ENCODE assay signal across 8 cellular contexts in the genomic region with DNA sequence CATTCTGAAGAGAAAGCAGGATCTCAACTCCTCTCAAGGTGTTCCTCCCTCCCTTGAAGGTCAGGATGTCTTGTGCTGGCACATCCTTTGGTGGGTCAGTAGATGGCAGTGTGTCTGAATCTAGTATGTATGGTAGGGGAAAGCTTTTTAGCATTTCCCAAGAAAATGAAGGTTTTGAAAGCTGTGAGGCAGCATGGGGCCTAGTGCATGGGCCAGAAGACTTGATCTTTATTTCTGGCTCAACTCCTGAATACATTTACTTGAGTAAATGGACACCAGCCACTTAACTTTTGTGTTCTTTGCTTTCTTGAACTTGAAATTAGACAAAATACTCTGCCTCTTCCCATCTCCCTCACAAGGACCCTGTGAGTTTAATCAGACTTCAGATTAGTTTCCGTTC.
DNase-seq lines count a peak whose midpoint lies in the region; ATAC-seq, FAIRE-seq and TF ChIP-seq lines count a peak whose summit lies in the region.

No MANE protein-coding gene starts in this region.

- no peak overlapping the region for H3K56ac ChIP-seq in H1 (replicated peaks; ENCODE audit: insufficient read length, low read depth, low read length)

- no peak overlapping the region for H3K14ac ChIP-seq in H1 (ENCODE audit: insufficient read length)

- TF ChIP-seq POLR2A in GM12892 (IDR thresholded peaks at IDR 0.05; ENCODE audit: low read depth, low read length) (no peak), H1 (IDR thresholded peaks at IDR 0.05; ENCODE audit: control extremely low read depth in 1 of 2, low read depth in 2 of 2, low read length in 2 of 2) (no peak)

- no peak overlapping the region for H3K18ac ChIP-seq in H1 (ENCODE audit: extremely low read depth, low read length)

- H3K27me3 ChIP-seq in H1 (replicated peaks in 1 of 4; ENCODE audit: control insufficient read depth in 3 of 4, extremely low read depth in 1 of 4, insufficient read depth in 3 of 4, low read length in 3 of 4) (no peaks in the 10 kb centered on the region), subcutaneous abdominal adipose tissue (ENCODE audit: control insufficient read depth in 5 of 5, insufficient read depth in 4 of 5, low read length in 5 of 5) (no peaks in the 10 kb centered on the region)

- H3K36me3 Mint-ChIP-seq in activated CD4-positive, alpha-beta T cell treated with anti-CD3 and anti-CD28 coated beads, Interleukin-2, amount 10 ng/mL, durations not matched to agents 24 days and 14 days (ENCODE audit: low read depth), result peaks cover 2% of the 10 kb centered on the region

- H3K23me2 ChIP-seq in H1 (ENCODE audit: low read depth, low read length), result no peaks in the 10 kb centered on the region

- WGBS in H1 (ENCODE audit: extremely low coverage in 1 of 2, insufficient coverage in 1 of 2, insufficient read length in 1 of 2, insufficient replicate concordance in 2 of 2, low coverage in 1 of 2, low lambda C conversion rate in 2 of 2, missing lambda C conversion rate in 1 of 2), 2 experiments, result 94% methylated on average over 1 of the region's 1 CpG; no CpG with 5 or more reads in 1 of the 2 experiments

- H3K23ac ChIP-seq in H1 (ENCODE audit: insufficient read length), result no peak overlapping the region

- no peak overlapping the region for H3K4me3 Mint-ChIP-seq in activated CD4-positive, alpha-beta T cell treated with anti-CD3 and anti-CD28 coated beads, Interleukin-2, amount 10 ng/mL, durations not matched to agents 24 days and 14 days

- H3K36me3 ChIP-seq in H1 (ENCODE audit: control insufficient read depth in 2 of 4, insufficient read depth in 4 of 4, low read length in 3 of 4) (no peaks in the 10 kb centered on the region), subcutaneous abdominal adipose tissue (ENCODE audit: control insufficient read depth in 5 of 5, insufficient read depth in 5 of 5, low read length in 5 of 5) (no peaks in the 10 kb centered on the region)

- intact Hi-C loops in activated CD4-positive, alpha-beta T cell treated with anti-CD3 and anti-CD28 coated beads, Interleukin-2, amount 10 ng/mL, durations not matched to agents 24 days and 14 days (cut with micrococcal nuclease), result loop anchor here (2.0 kb wide), 2 partner anchors 48 to 392 kb away; no protein-coding TSS in a partner anchor

- TF ChIP-seq CTCF in H1 (IDR thresholded peaks at IDR 0.05; ENCODE audit: control extremely low read depth in 1 of 3, insufficient read depth in 1 of 3, low read depth in 1 of 3, low read length in 3 of 3), result peak; percentile 49 to 87 (median 57)

- no peak overlapping the region for H2AK5ac ChIP-seq in H1 (ENCODE audit: low read depth, low read length)

- TF ChIP-seq RAD21 in H1 (IDR thresholded peaks at IDR 0.05 in 1 of 2, conservative IDR thresholded peaks at IDR 0.05 in 1 of 2; ENCODE audit: low read depth in 2 of 2, low read length in 2 of 2), result peak; percentile 83 to 84

- H2BK120ac ChIP-seq in H1 (replicated peaks; ENCODE audit: low read depth, low read length), result no peak overlapping the region

- H3K4me1 ChIP-seq in H1 (replicated peaks in 1 of 4; ENCODE audit: control insufficient read depth in 3 of 4, insufficient read depth in 4 of 4, low read length in 3 of 4), result no peaks in the 10 kb centered on the region
- H3K4me1 ChIP-seq in subcutaneous abdominal adipose tissue (ENCODE audit: control insufficient read depth in 5 of 5, insufficient read depth in 5 of 5, low read length in 5 of 5), result peaks cover 0 to 15% (median 12%) of the 10 kb centered on the region in 5 donors

- H3K4me1 Mint-ChIP-seq in activated CD4-positive, alpha-beta T cell treated with anti-CD3 and anti-CD28 coated beads, Interleukin-2, amount 10 ng/mL, durations not matched to agents 24 days and 14 days, result peaks cover 13% of the 10 kb centered on the region

- no peak overlapping the region for H4K5ac ChIP-seq in H1 (ENCODE audit: insufficient read length, low read depth, low read length)

- H2BK12ac ChIP-seq in H1 (ENCODE audit: low read depth, low read length), result no peak overlapping the region

- no peak overlapping the region for H4K8ac ChIP-seq in H1 (ENCODE audit: extremely low read depth, insufficient read depth, low read length)

- CTCF ChIA-PET in H1 (lab: Charles Lee; ENCODE audit: partially characterized antibody), result interaction anchor here (0.6 to 1.9 kb wide), 15 partner anchors 8 to 1620 kb away, joined by 3 to 6 read pairs (median 3); no protein-coding TSS in a partner anchor

- H3K9me3 ChIP-seq in H1 (ENCODE audit: insufficient read depth in 2 of 2, low read depth in 1 of 2, low read length in 1 of 2), result no peaks in the 10 kb centered on the region
- peaks cover 0 to 3% (median 0%) of the 10 kb centered on the region in 5 donors for H3K9me3 ChIP-seq in subcutaneous abdominal adipose tissue (ENCODE audit: control insufficient read depth in 5 of 5, low read length in 5 of 5)

- DNase-seq in A172 (ENCODE audit: low spot score) (peak; percentile 42), GM12892 (ENCODE audit: insufficient read length) (no peak), NCI-H1417 (lab: John Stamatoyannopoulos, UW) (peak; percentile 11 to 65 (median 15)), H1 (ENCODE audit: low read depth in 1 of 2, low spot score in 2 of 2) (peak in 1 of 2 experiments; percentile 7), midbrain (lab: John Stamatoyannopoulos, UW) (peak; percentile 72)
- peak; percentile 82 for DNase-seq in activated CD4-positive, alpha-beta T cell treated with anti-CD3 and anti-CD28 coated beads, Interleukin-2, amount 10 ng/mL, durations not matched to agents 24 days and 14 days

- H3K27ac Mint-ChIP-seq in activated CD4-positive, alpha-beta T cell treated with anti-CD3 and anti-CD28 coated beads, Interleukin-2, amount 10 ng/mL, durations not matched to agents 24 days and 14 days, result no peak overlapping the region

- H3K79me1 ChIP-seq in H1 (ENCODE audit: low read depth, low read length), result no peaks in the 10 kb centered on the region

- peak; percentile 93 for ATAC-seq in HG02759 (IDR thresholded peaks at IDR 0.05; ENCODE audit: unreplicated experiment)

- H4K91ac ChIP-seq in H1 (replicated peaks; ENCODE audit: insufficient read length, low read length), result no peak overlapping the region

- H3K4me2 ChIP-seq in H1 (ENCODE audit: insufficient read depth in 1 of 2, low read depth in 2 of 2, low read length in 2 of 2), result no peak overlapping the region

- TF ChIP-seq EP300 in H1 (IDR thresholded peaks at IDR 0.05; ENCODE audit: borderline replicate concordance in 1 of 2, low read depth in 2 of 2, low read length in 2 of 2), result no peak

- no peak overlapping the region for H2BK5ac ChIP-seq in H1 (ENCODE audit: low read depth, low read length)

- no peaks in the 10 kb centered on the region for H3K79me2 ChIP-seq in H1 (ENCODE audit: control insufficient read depth in 1 of 2, insufficient read depth in 2 of 2, low read length in 2 of 2)

- H3K9me3 Mint-ChIP-seq in activated CD4-positive, alpha-beta T cell treated with anti-CD3 and anti-CD28 coated beads, Interleukin-2, amount 10 ng/mL, durations not matched to agents 24 days and 14 days, result no peaks in the 10 kb centered on the region

- peak overlapping the region; percentile 45; the same call in 1 of the 2 replicates for H2AFZ ChIP-seq in H1 (ENCODE audit: low read length)

- no peak overlapping the region for H3K9ac ChIP-seq in H1 (replicated peaks in 1 of 4; ENCODE audit: extremely low read depth in 1 of 4, low read depth in 3 of 4, low read length in 3 of 4)
- no peak overlapping the region for H3K9ac ChIP-seq in subcutaneous abdominal adipose tissue (ENCODE audit: low read length in 5 of 5)

- FAIRE-seq in GM12892 (lab: Jason Lieb, UNC) (peak; percentile 77), H1 (lab: Jason Lieb, UNC) (peak; percentile 88)

- H3K4me3 ChIP-seq in H1 (ENCODE audit: extremely low read depth in 1 of 4, insufficient read depth in 2 of 4, low read depth in 3 of 4, low read length in 4 of 4) (no peak overlapping the region), subcutaneous abdominal adipose tissue (ENCODE audit: low read depth in 1 of 5, low read length in 5 of 5) (no peak overlapping the region)

- H4K20me1 ChIP-seq in H1 (replicated peaks in 1 of 2; ENCODE audit: control insufficient read depth in 1 of 2, insufficient read depth in 2 of 2, low read length in 2 of 2), result no peaks in the 10 kb centered on the region

- H3K27me3 Mint-ChIP-seq in activated CD4-positive, alpha-beta T cell treated with anti-CD3 and anti-CD28 coated beads, Interleukin-2, amount 10 ng/mL, durations not matched to agents 24 days and 14 days, result peaks cover 8% of the 10 kb centered on the region

- no peak overlapping the region for H3K4ac ChIP-seq in H1 (replicated peaks; ENCODE audit: insufficient read length, low read depth, low read length)

- POLR2A ChIA-PET in H1 (lab: Charles Lee; ENCODE audit: partially characterized antibody), result no interaction called here

- no peak overlapping the region for H2BK20ac ChIP-seq in H1 (ENCODE audit: low read length)

- H2BK15ac ChIP-seq in H1 (ENCODE audit: low read length), result no peak overlapping the region

- no peak overlapping the region for H3K27ac ChIP-seq in H1 (ENCODE audit: low read depth, low read length)
- peak overlapping the region; percentile 19 for H3K27ac ChIP-seq in subcutaneous abdominal adipose tissue (ENCODE audit: low read depth, low read length)

TF ChIP-seq in H1, 55 proteins besides CTCF, POLR2A, EP300 and RAD21:
- TF ChIP-seq YY1 (IDR thresholded peaks at IDR 0.05; ENCODE audit: low read depth, low read length) (0 out of 2 replicates have a peak, but pooled peaks have one; percentile 18), CHD2 (IDR thresholded peaks at IDR 0.05; ENCODE audit: low read length) (no peak)
